In the genomic region with DNA sequence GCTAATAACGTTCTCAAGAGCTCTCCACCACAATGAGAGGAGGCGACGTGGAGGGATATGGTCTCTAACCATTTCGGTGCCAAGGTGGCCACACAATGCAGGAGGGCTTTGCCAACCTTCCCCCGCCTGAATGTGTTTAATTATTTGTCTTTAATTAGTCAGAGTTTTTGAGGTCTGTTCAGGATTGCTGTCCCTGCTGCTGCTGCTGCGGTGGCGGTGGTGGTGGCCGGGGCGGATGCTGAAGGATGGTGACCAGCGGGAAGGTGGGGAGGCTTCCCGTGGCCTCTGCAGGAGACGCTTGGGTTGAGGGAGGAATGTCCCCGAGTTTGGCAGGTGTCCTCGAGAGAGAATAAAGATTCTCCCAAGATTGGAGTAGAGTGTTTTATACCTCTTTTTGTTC, we compare ENCODE assay signal across 1 cellular context.
TF ChIP-seq lines count a peak whose summit lies in the region.

No MANE protein-coding gene starts in this region.

TF ChIP-seq in GM23338, 12 proteins besides CTCF, POLR2A, EP300 and RAD21 (continued from another document):
- TF ChIP-seq ZNF331 (CRISPR knock-in tag; IDR thresholded peaks at IDR 0.05; ENCODE audit: low read depth) (no peak), STAT1 (IDR thresholded peaks at IDR 0.05; ENCODE audit: unreplicated experiment) (no peak), ZNF114 (CRISPR knock-in tag; IDR thresholded peaks at IDR 0.05) (no peak), EZH2phosphoT487 (IDR thresholded peaks at IDR 0.05; ENCODE audit: unreplicated experiment) (no peak)
- TF ChIP-seq, protein P1, sequence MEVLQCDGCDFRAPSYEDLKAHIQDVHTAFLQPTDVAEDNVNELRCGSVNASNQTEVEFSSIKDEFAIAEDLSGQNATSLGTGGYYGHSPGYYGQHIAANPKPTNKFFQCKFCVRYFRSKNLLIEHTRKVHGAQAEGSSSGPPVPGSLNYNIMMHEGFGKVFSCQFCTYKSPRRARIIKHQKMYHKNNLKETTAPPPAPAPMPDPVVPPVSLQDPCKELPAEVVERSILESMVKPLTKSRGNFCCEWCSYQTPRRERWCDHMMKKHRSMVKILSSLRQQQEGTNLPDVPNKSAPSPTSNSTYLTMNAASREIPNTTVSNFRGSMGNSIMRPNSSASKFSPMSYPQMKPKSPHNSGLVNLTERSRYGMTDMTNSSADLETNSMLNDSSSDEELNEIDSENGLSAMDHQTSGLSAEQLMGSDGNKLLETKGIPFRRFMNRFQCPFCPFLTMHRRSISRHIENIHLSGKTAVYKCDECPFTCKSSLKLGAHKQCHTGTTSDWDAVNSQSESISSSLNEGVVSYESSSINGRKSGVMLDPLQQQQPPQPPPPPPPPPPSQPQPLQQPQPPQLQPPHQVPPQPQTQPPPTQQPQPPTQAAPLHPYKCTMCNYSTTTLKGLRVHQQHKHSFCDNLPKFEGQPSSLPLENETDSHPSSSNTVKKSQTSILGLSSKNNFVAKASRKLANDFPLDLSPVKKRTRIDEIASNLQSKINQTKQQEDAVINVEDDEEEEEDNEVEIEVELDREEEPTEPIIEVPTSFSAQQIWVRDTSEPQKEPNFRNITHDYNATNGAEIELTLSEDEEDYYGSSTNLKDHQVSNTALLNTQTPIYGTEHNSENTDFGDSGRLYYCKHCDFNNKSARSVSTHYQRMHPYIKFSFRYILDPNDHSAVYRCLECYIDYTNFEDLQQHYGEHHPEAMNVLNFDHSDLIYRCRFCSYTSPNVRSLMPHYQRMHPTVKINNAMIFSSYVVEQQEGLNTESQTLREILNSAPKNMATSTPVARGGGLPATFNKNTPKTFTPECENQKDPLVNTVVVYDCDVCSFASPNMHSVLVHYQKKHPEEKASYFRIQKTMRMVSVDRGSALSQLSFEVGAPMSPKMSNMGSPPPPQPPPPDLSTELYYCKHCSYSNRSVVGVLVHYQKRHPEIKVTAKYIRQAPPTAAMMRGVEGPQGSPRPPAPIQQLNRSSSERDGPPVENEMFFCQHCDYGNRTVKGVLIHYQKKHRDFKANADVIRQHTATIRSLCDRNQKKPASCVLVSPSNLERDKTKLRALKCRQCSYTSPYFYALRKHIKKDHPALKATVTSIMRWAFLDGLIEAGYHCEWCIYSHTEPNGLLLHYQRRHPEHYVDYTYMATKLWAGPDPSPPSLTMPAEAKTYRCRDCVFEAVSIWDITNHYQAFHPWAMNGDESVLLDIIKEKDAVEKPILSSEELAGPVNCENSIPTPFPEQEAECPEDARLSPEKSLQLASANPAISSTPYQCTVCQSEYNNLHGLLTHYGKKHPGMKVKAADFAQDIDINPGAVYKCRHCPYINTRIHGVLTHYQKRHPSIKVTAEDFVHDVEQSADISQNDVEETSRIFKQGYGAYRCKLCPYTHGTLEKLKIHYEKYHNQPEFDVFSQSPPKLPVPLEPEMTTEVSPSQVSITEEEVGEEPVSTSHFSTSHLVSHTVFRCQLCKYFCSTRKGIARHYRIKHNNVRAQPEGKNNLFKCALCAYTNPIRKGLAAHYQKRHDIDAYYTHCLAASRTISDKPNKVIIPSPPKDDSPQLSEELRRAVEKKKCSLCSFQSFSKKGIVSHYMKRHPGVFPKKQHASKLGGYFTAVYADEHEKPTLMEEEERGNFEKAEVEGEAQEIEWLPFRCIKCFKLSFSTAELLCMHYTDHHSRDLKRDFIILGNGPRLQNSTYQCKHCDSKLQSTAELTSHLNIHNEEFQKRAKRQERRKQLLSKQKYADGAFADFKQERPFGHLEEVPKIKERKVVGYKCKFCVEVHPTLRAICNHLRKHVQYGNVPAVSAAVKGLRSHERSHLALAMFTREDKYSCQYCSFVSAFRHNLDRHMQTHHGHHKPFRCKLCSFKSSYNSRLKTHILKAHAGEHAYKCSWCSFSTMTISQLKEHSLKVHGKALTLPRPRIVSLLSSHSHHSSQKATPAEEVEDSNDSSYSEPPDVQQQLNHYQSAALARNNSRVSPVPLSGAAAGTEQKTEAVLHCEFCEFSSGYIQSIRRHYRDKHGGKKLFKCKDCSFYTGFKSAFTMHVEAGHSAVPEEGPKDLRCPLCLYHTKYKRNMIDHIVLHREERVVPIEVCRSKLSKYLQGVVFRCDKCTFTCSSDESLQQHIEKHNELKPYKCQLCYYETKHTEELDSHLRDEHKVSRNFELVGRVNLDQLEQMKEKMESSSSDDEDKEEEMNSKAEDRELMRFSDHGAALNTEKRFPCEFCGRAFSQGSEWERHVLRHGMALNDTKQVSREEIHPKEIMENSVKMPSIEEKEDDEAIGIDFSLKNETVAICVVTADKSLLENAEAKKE (CRISPR knock-in tag; IDR thresholded peaks at IDR 0.05) = no peak
- TF ChIP-seq, protein P2, sequence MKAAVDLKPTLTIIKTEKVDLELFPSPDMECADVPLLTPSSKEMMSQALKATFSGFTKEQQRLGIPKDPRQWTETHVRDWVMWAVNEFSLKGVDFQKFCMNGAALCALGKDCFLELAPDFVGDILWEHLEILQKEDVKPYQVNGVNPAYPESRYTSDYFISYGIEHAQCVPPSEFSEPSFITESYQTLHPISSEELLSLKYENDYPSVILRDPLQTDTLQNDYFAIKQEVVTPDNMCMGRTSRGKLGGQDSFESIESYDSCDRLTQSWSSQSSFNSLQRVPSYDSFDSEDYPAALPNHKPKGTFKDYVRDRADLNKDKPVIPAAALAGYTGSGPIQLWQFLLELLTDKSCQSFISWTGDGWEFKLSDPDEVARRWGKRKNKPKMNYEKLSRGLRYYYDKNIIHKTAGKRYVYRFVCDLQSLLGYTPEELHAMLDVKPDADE (IDR thresholded peaks at IDR 0.05) = no peak
TF ChIP-seq in GM23338: peak in this region for 0.
